Comparison of ENCODE assay signal across 8 cellular contexts in genomic region chr1:150186789-150187559, GRCh38. TPM values are rescaled to one million over a fixed set of nuclear protein-coding genes. Genes with fewer than 3 reads are reported as not detected.
A peak's percentile ranks its signal among the peaks of the same experiment; 100 is the strongest.
DNase-seq lines count a peak whose midpoint lies in the region; ATAC-seq and TF ChIP-seq lines count a peak whose summit lies in the region.

No MANE protein-coding gene starts in this region.

- H3K4me3 Mint-ChIP-seq in activated CD8-positive, alpha-beta T cell treated with anti-CD3 and anti-CD28 coated beads, Interleukin-2, amount 10 ng/mL, durations not matched to agents 7 days and 5 days: peak overlapping the region; percentile 1
- H3K4me3 Mint-ChIP-seq in progenitor cell of endocrine pancreas (ENCODE audit: low read depth): no peak overlapping the region

- ATAC-seq in GM18867 (IDR thresholded peaks at IDR 0.05; ENCODE audit: unreplicated experiment) (peak; percentile 53), gastroesophageal sphincter (peak; percentile 58)
- ATAC-seq in activated CD8-positive, alpha-beta T cell treated with anti-CD3 and anti-CD28 coated beads, Interleukin-2, amount 10 ng/mL, durations not matched to agents 7 days and 5 days: peak; percentile 79

- no peaks in the 10 kb centered on the region for H3K27me3 Mint-ChIP-seq in activated CD8-positive, alpha-beta T cell treated with anti-CD3 and anti-CD28 coated beads, Interleukin-2, amount 10 ng/mL, durations not matched to agents 7 days and 5 days (ENCODE audit: low read depth)
- H3K27me3 Mint-ChIP-seq in progenitor cell of endocrine pancreas: peaks cover 7% of the 10 kb centered on the region

- intact Hi-C loops in lower leg skin (cut with DNase I; ENCODE audit: low total_unique reads): no loop called here

- H3K4me1 Mint-ChIP-seq in activated CD8-positive, alpha-beta T cell treated with anti-CD3 and anti-CD28 coated beads, Interleukin-2, amount 10 ng/mL, durations not matched to agents 7 days and 5 days (ENCODE audit: low read depth): peaks cover 15% of the 10 kb centered on the region
- peaks cover 1% of the 10 kb centered on the region for H3K4me1 Mint-ChIP-seq in progenitor cell of endocrine pancreas (ENCODE audit: low read depth)

- peak overlapping the region in 3 of 4 donors; percentile 20 to 58 (median 49) for H3K27ac ChIP-seq in gastroesophageal sphincter

- peak overlapping the region in 1 of 2 donors; percentile 15 for H3K4me3 ChIP-seq in gastroesophageal sphincter
- no peak overlapping the region for H3K4me3 ChIP-seq in lower leg skin (ENCODE audit: low read depth, poor library complexity, severe bottlenecking)

- H3K36me3 Mint-ChIP-seq in activated CD8-positive, alpha-beta T cell treated with anti-CD3 and anti-CD28 coated beads, Interleukin-2, amount 10 ng/mL, durations not matched to agents 7 days and 5 days (ENCODE audit: low read depth): no peaks in the 10 kb centered on the region
- no peaks in the 10 kb centered on the region for H3K36me3 Mint-ChIP-seq in progenitor cell of endocrine pancreas (ENCODE audit: insufficient read depth)

- TF ChIP-seq EP300 in gastroesophageal sphincter (IDR thresholded peaks at IDR 0.05): no peak

- H3K4me1 ChIP-seq in gastroesophageal sphincter: peaks cover 0 to 6% (median 0%) of the 10 kb centered on the region in 3 donors

- H3K27me3 ChIP-seq in gastroesophageal sphincter: no peaks in the 10 kb centered on the region

- WGBS in gastroesophageal sphincter (ENCODE audit: low coverage in 1 of 2), 2 donors: 21 to 35% methylated on average over 4 to 9 of the region's 10 CpGs
- 17 to 18% methylated on average over 10 of the region's 10 CpGs for WGBS in lower leg skin, 2 donors

- H3K9me3 ChIP-seq in gastroesophageal sphincter: no peaks in the 10 kb centered on the region

- CTCF ChIA-PET in activated CD8-positive, alpha-beta T cell treated with anti-CD3 and anti-CD28 coated beads, Interleukin-2, amount 10 ng/mL, durations not matched to agents 7 days and 5 days (lab: Charles Lee): interaction anchor here (0.6 to 5.0 kb wide), 60 partner anchors 9 to 302 kb away, joined by 3 to 101 read pairs (median 5); partner anchors contain the start of genes RPRD2 and VPS45

- POLR2A ChIA-PET in activated CD8-positive, alpha-beta T cell treated with anti-CD3 and anti-CD28 coated beads, Interleukin-2, amount 10 ng/mL, durations not matched to agents 7 days and 5 days (lab: Charles Lee): interaction anchor here (0.6 to 1.9 kb wide), 8 partner anchors 24 to 338 kb away, joined by 3 to 35 read pairs (median 3); a partner anchor contains a TSS

- TF ChIP-seq CTCF in gastroesophageal sphincter (IDR thresholded peaks at IDR 0.05) (peak; percentile 34 to 59 (median 52)), progenitor cell of endocrine pancreas (IDR thresholded peaks at IDR 0.05; ENCODE audit: unreplicated experiment) (peak; percentile 71), lower leg skin (IDR thresholded peaks at IDR 0.05) (no peak)

- peak; percentile 56 for DNase-seq in Ammon's horn (ENCODE audit: low spot score)
- DNase-seq in NCI-H526 (lab: John Stamatoyannopoulos, UW): peak; percentile 50 to 85
- DNase-seq in activated CD8-positive, alpha-beta T cell treated with anti-CD3 and anti-CD28 coated beads, Interleukin-2, amount 10 ng/mL, durations not matched to agents 7 days and 5 days: peak; percentile 44
- DNase-seq in progenitor cell of endocrine pancreas (ENCODE audit: low spot score, unreplicated experiment): no peak
- no peak for DNase-seq in lower leg skin (ENCODE audit: low spot score in 2 of 2)
- DNase-seq in ecto neural progenitor cell (ENCODE audit: low spot score): no peak

- no peaks in the 10 kb centered on the region for H3K36me3 ChIP-seq in gastroesophageal sphincter

- TF ChIP-seq POLR2A in gastroesophageal sphincter (IDR thresholded peaks at IDR 0.05): no peak
- no peak for TF ChIP-seq POLR2A in lower leg skin (IDR thresholded peaks at IDR 0.05)

- H3K9me3 Mint-ChIP-seq in activated CD8-positive, alpha-beta T cell treated with anti-CD3 and anti-CD28 coated beads, Interleukin-2, amount 10 ng/mL, durations not matched to agents 7 days and 5 days (ENCODE audit: insufficient read depth): no peaks in the 10 kb centered on the region
- H3K9me3 Mint-ChIP-seq in progenitor cell of endocrine pancreas (ENCODE audit: low read depth): no peaks in the 10 kb centered on the region

- H3K27ac Mint-ChIP-seq in activated CD8-positive, alpha-beta T cell treated with anti-CD3 and anti-CD28 coated beads, Interleukin-2, amount 10 ng/mL, durations not matched to agents 7 days and 5 days: peak overlapping the region; percentile 68
- H3K27ac Mint-ChIP-seq in progenitor cell of endocrine pancreas: peak overlapping the region; percentile 67

RNA-seq across cellular contexts. Expression of gene PLEKHO1, which starts 37.3 kb away (rescaled TPM):
- total RNA-seq in activated CD8-positive, alpha-beta T cell treated with anti-CD3 and anti-CD28 coated beads, Interleukin-2, amount 10 ng/mL, durations not matched to agents 7 days and 5 days: 100 to 1,000 TPM; 138 to 154 TPM
- 100 to 1,000 TPM; 217 to 358 (median 228) TPM for total RNA-seq in gastroesophageal sphincter
- 85.2 and 87.6 TPM in 2 replicates for total RNA-seq in progenitor cell of endocrine pancreas
- total RNA-seq in lower leg skin: 10 to 100 TPM in 3 of 4 donors, 1 to 10 TPM in 1; 8.7 to 15.4 (median 11.4) TPM

RNA-seq across cellular contexts. Expression of gene ANP32E, which starts 48.9 kb away (rescaled TPM):
- 100 to 1,000 TPM; 155 to 161 TPM for total RNA-seq in activated CD8-positive, alpha-beta T cell treated with anti-CD3 and anti-CD28 coated beads, Interleukin-2, amount 10 ng/mL, durations not matched to agents 7 days and 5 days
- total RNA-seq in gastroesophageal sphincter (10 to 100 TPM; 14.8 to 25.1 (median 21.6) TPM), progenitor cell of endocrine pancreas (52.1 TPM in 2 replicates), lower leg skin (10 to 100 TPM; 12.3 to 14.2 (median 13.2) TPM)

Comparison
In these comparisons a context has a peak if more than half of its experiments do, and no peak if none do; other contexts are left out.
1. DNase-seq: peak in Ammon's horn (single experiment), NCI-H526 (2 of 2) and activated CD8-positive, alpha-beta T cell treated with anti-CD3 and anti-CD28 coated beads, Interleukin-2, amount 10 ng/mL, durations not matched to agents 7 days and 5 days (single experiment); none in progenitor cell of endocrine pancreas (single experiment), lower leg skin (0 of 2) and ecto neural progenitor cell (single experiment).
2. CTCF ChIP-seq: peak in gastroesophageal sphincter (4 of 4) and progenitor cell of endocrine pancreas (single experiment); none in lower leg skin (0 of 3).
3. Peak in every context shown above with its lines, with median percentiles within 50 percentile points of each other: ATAC-seq.